Comparison of ENCODE assay signal across 8 cellular contexts in the genomic region with DNA sequence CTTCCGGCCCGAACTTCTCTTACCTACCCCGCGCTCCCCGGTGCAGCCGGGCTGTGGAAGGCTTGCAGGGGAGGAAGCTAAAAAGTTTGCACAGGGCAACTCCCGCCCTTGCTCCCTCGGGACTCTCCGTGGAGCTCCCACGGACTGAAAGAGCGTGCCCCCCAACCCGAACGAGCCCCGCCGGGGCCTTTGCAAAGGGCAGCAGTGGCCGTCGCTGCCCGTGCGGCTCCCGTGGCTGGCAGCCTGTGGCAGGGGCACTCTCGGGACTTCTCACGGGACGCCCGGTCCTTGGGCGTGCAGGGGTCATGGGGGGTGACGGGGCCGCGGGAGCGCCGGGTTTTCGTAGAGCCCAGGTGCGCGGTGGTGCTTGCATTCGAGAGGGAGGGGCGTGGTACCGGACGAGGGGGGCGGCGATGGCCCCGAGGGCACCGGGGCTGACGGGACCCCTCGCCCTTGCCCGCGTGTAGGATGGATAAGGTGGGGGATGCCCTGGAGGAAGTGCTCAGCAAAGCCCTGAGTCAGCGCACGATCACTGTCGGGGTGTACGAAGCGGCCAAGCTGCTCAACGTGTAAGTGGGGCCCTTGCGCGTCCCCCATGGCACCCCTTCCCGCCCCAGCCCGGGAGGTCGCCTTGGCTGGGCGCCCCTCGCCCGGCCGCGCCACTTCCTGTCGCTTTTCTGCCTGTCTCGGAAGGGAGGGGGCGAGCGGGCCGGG. TPM values are rescaled to one million over a fixed set of nuclear protein-coding genes. Genes with fewer than 3 reads are reported as not detected.
DNase-seq lines count a peak whose midpoint lies in the region; ATAC-seq and TF ChIP-seq lines count a peak whose summit lies in the region.

No MANE protein-coding gene starts in this region.

- ATAC-seq in HG02943 (IDR thresholded peaks at IDR 0.05; ENCODE audit: low read depth, unreplicated experiment), result peak; percentile 11
- peak; percentile 6 for ATAC-seq in Panc1
- ATAC-seq in upper lobe of left lung (ENCODE audit: low FRiP score in 2 of 2), result peak; percentile 25 to 56

- H3K27ac ChIP-seq in Panc1 (ENCODE audit: low read length) (peak overlapping the region; percentile 92), ovary (peak overlapping the region; percentile 84 to 88), upper lobe of left lung (peak overlapping the region; percentile 92 to 96 (median 96))

- CTCF ChIA-PET in Panc1 (lab: Charles Lee), result interaction anchor here (0.5 to 2.3 kb wide), 5 partner anchors 13 to 124 kb away, joined by 3 to 9 read pairs (median 5); no protein-coding TSS in a partner anchor

- TF ChIP-seq POLR2A in ovary (IDR thresholded peaks at IDR 0.05) (no peak), upper lobe of left lung (IDR thresholded peaks at IDR 0.05) (no peak)

- TF ChIP-seq CTCF in Panc1 (IDR thresholded peaks at IDR 0.05) (no peak), ovary (IDR thresholded peaks at IDR 0.05) (no peak), upper lobe of left lung (IDR thresholded peaks at IDR 0.05) (no peak)

- H3K36me3 ChIP-seq in Panc1 (ENCODE audit: control insufficient read depth, insufficient read depth, low read length) (peaks cover 21% of the 10 kb centered on the region), ovary (no peaks in the 10 kb centered on the region), upper lobe of left lung (peaks cover 0 to 22% (median 0%) of the 10 kb centered on the region in 4 donors)

- H3K9me3 ChIP-seq in Panc1 (ENCODE audit: control insufficient read depth, insufficient read depth, low read depth, low read length) (no peaks in the 10 kb centered on the region), ovary (no peaks in the 10 kb centered on the region), upper lobe of left lung (no peaks in the 10 kb centered on the region)

- DNase-seq in NCI-H2227 (lab: John Stamatoyannopoulos, UW; ENCODE audit: unreplicated experiment), result peak; percentile 46
- no peak for DNase-seq in NCI-H2227 treated with DMSO at 0.1 percent for 48 hours (lab: John Stamatoyannopoulos, UW)
- DNase-seq in Panc1 (ENCODE audit: low read depth, low spot score), result no peak
- peak; percentile 35 for DNase-seq in activated effector memory CD4-positive, alpha-beta T cell treated with Interleukin-2 at 50 U/mL for 16 hours
- peak; percentile 31 for DNase-seq in globus pallidus (ENCODE audit: low spot score)
- peak in 4 of 5 donors; percentile 43 to 66 (median 58) for DNase-seq in ovary
- DNase-seq in upper lobe of left lung, result peak; percentile 71 to 91

- POLR2A ChIA-PET in Panc1 (lab: Charles Lee), result interaction anchor here (0.6 to 1.9 kb wide), 8 partner anchors 13 to 152 kb away, joined by 4 to 19 read pairs (median 6); no protein-coding TSS in a partner anchor

- in situ Hi-C loops in Panc1 (cut with HindIII; ENCODE audit: low pct_unique_long_range_greater_than_20kb, low sequenced_read_pairs), result no loop called here

- H3K4me3 ChIP-seq in Panc1 (ENCODE audit: low read depth in 2 of 2, low read length in 2 of 2), result peak overlapping the region; percentile 84 to 95
- H3K4me3 ChIP-seq in ovary, result peak overlapping the region; percentile 90
- H3K4me3 ChIP-seq in upper lobe of left lung, result peak overlapping the region; percentile 83 to 94 (median 90)

- no TSS peak for BruUV-seq in Panc1 (replicated peaks; lab: Mats Ljungman, UMichigan)

- intact Hi-C loops in Panc1 (cut with micrococcal nuclease; ENCODE audit: unreplicated experiment) (loop anchor here (1.0 to 10.0 kb wide), 3 partner anchors 62 to 151 kb away; no protein-coding TSS in a partner anchor), ovary (cut with DNase I) (loop anchor here in 3 of 4 donors (2.0 to 10.0 kb wide), 6 partner anchors 51 to 151 kb away; no protein-coding TSS in a partner anchor)

- H3K4me1 ChIP-seq in Panc1 (ENCODE audit: control insufficient read depth, insufficient read depth, low read length) (peaks cover 44% of the 10 kb centered on the region), ovary (ENCODE audit: insufficient read depth) (peaks cover 8% of the 10 kb centered on the region), upper lobe of left lung (peaks cover 15 to 37% (median 26%) of the 10 kb centered on the region in 4 donors)

- no peak for TF ChIP-seq EP300 in ovary (IDR thresholded peaks at IDR 0.05)
- no peak for TF ChIP-seq EP300 in upper lobe of left lung (IDR thresholded peaks at IDR 0.05)

- WGBS in ovary, 3 donors, result 0 to 1% (median 0%) methylated on average over 50 to 66 of the region's 66 CpGs
- 0% methylated on average over 3 to 42 of the region's 66 CpGs for WGBS in upper lobe of left lung, 2 donors

- H3K27me3 ChIP-seq in Panc1 (ENCODE audit: control insufficient read depth, insufficient read depth, low read length), result no peaks in the 10 kb centered on the region
- no peaks in the 10 kb centered on the region for H3K27me3 ChIP-seq in ovary
- H3K27me3 ChIP-seq in upper lobe of left lung, result no peaks in the 10 kb centered on the region

RNA-seq across cellular contexts. Expression of a gene that starts 0.7 kb away (rescaled TPM):
- total RNA-seq in Panc1 (2021; ENCODE audit: unreplicated experiment) (106 TPM), ovary (100 to 1,000 TPM in 1 of 7 donors, 10 to 100 TPM in 6; 22.1 to 132 (median 36.2) TPM), upper lobe of left lung (10 to 100 TPM; 21.7 to 45.6 (median 28.2) TPM)
- 91.6 TPM for polyA plus RNA-seq in Panc1 (2012; ENCODE audit: insufficient read length)
- 100 to 1,000 TPM in 1 of 2 donors, 10 to 100 TPM in 1; 49.2 to 103 TPM for polyA plus RNA-seq in ovary

Comparison
In these comparisons a context has a peak if more than half of its experiments do, and no peak if none do; other contexts are left out.
1. DNase-seq: peak in NCI-H2227 (single experiment), activated effector memory CD4-positive, alpha-beta T cell treated with Interleukin-2 at 50 U/mL for 16 hours (single experiment), globus pallidus (single experiment), ovary (4 of 5) and upper lobe of left lung (2 of 2); none in NCI-H2227 treated with DMSO at 0.1 percent for 48 hours (single experiment) and Panc1 (single experiment).
2. Peak in every context shown above with its lines, with median percentiles within 50 percentile points of each other: ATAC-seq, H3K27ac ChIP-seq and H3K4me3 ChIP-seq.